ENCODE assay signal across 1 cellular context in the genomic region with DNA sequence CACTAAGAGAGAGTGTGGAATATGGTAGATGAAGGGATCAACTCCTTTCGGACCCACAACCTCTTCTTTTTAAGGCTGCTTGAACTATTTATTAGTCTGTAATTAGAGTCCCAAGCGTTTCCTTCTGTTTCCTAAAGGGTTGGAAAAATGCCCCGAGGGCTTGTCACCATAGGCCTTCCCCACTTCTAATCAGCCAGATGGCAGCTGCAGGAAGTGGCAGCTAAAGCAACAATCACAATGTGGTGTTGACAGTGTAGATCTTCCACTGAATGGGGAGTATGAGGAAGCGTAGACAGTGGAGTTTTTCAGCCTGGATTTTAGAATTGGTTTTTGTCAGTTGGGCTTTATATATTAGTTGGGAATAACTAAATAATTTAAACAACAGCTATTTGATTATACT.
TF ChIP-seq lines count a peak whose summit lies in the region.

No MANE protein-coding gene starts in this region.

TF ChIP-seq in K562, 482 proteins besides CTCF, POLR2A, EP300 and RAD21 (continued from another document):
- TF ChIP-seq, protein P1, sequence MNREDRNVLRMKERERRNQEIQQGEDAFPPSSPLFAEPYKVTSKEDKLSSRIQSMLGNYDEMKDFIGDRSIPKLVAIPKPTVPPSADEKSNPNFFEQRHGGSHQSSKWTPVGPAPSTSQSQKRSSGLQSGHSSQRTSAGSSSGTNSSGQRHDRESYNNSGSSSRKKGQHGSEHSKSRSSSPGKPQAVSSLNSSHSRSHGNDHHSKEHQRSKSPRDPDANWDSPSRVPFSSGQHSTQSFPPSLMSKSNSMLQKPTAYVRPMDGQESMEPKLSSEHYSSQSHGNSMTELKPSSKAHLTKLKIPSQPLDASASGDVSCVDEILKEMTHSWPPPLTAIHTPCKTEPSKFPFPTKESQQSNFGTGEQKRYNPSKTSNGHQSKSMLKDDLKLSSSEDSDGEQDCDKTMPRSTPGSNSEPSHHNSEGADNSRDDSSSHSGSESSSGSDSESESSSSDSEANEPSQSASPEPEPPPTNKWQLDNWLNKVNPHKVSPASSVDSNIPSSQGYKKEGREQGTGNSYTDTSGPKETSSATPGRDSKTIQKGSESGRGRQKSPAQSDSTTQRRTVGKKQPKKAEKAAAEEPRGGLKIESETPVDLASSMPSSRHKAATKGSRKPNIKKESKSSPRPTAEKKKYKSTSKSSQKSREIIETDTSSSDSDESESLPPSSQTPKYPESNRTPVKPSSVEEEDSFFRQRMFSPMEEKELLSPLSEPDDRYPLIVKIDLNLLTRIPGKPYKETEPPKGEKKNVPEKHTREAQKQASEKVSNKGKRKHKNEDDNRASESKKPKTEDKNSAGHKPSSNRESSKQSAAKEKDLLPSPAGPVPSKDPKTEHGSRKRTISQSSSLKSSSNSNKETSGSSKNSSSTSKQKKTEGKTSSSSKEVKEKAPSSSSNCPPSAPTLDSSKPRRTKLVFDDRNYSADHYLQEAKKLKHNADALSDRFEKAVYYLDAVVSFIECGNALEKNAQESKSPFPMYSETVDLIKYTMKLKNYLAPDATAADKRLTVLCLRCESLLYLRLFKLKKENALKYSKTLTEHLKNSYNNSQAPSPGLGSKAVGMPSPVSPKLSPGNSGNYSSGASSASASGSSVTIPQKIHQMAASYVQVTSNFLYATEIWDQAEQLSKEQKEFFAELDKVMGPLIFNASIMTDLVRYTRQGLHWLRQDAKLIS (CRISPR knock-in tag; IDR thresholded peaks at IDR 0.05), result no peak
- TF ChIP-seq ZSCAN32 (CRISPR knock-in tag; IDR thresholded peaks at IDR 0.05), result no peak
- TF ChIP-seq SIN3A (IDR thresholded peaks at IDR 0.05; ENCODE audit: borderline replicate concordance in 2 of 2, control insufficient read depth in 1 of 2, low read depth in 2 of 2, low read length in 2 of 2), result no peak
- TF ChIP-seq POLR2AphosphoS5 (IDR thresholded peaks at IDR 0.05; ENCODE audit: control insufficient read depth, insufficient read depth, low read depth, low read length), result no peak
- no peak for TF ChIP-seq FOXM1 (IDR thresholded peaks at IDR 0.05; ENCODE audit: low read depth)
- TF ChIP-seq FOXM1 (CRISPR knock-in tag; IDR thresholded peaks at IDR 0.05; ENCODE audit: low read depth), result no peak
- TF ChIP-seq, protein P2, sequence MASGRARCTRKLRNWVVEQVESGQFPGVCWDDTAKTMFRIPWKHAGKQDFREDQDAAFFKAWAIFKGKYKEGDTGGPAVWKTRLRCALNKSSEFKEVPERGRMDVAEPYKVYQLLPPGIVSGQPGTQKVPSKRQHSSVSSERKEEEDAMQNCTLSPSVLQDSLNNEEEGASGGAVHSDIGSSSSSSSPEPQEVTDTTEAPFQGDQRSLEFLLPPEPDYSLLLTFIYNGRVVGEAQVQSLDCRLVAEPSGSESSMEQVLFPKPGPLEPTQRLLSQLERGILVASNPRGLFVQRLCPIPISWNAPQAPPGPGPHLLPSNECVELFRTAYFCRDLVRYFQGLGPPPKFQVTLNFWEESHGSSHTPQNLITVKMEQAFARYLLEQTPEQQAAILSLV (tag; IDR thresholded peaks at IDR 0.05), result no peak
- TF ChIP-seq FOXA3 (CRISPR knock-in tag; conservative IDR thresholded peaks at IDR 0.05 in 1 of 2, IDR thresholded peaks at IDR 0.05 in 1 of 2), result peak in 1 of 2 experiments; percentile 66; a peak in 2 of 4 replicates
- TF ChIP-seq GTF2E2 (tag; IDR thresholded peaks at IDR 0.05), result no peak
- TF ChIP-seq, protein P3, sequence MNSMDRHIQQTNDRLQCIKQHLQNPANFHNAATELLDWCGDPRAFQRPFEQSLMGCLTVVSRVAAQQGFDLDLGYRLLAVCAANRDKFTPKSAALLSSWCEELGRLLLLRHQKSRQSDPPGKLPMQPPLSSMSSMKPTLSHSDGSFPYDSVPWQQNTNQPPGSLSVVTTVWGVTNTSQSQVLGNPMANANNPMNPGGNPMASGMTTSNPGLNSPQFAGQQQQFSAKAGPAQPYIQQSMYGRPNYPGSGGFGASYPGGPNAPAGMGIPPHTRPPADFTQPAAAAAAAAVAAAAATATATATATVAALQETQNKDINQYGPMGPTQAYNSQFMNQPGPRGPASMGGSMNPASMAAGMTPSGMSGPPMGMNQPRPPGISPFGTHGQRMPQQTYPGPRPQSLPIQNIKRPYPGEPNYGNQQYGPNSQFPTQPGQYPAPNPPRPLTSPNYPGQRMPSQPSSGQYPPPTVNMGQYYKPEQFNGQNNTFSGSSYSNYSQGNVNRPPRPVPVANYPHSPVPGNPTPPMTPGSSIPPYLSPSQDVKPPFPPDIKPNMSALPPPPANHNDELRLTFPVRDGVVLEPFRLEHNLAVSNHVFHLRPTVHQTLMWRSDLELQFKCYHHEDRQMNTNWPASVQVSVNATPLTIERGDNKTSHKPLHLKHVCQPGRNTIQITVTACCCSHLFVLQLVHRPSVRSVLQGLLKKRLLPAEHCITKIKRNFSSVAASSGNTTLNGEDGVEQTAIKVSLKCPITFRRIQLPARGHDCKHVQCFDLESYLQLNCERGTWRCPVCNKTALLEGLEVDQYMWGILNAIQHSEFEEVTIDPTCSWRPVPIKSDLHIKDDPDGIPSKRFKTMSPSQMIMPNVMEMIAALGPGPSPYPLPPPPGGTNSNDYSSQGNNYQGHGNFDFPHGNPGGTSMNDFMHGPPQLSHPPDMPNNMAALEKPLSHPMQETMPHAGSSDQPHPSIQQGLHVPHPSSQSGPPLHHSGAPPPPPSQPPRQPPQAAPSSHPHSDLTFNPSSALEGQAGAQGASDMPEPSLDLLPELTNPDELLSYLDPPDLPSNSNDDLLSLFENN (IDR thresholded peaks at IDR 0.05; ENCODE audit: low read depth in 2 of 2, low read length in 2 of 2), result no peak
- TF ChIP-seq HCFC1 (IDR thresholded peaks at IDR 0.05; ENCODE audit: low read depth, low read length), result no peak
- TF ChIP-seq, protein P4, sequence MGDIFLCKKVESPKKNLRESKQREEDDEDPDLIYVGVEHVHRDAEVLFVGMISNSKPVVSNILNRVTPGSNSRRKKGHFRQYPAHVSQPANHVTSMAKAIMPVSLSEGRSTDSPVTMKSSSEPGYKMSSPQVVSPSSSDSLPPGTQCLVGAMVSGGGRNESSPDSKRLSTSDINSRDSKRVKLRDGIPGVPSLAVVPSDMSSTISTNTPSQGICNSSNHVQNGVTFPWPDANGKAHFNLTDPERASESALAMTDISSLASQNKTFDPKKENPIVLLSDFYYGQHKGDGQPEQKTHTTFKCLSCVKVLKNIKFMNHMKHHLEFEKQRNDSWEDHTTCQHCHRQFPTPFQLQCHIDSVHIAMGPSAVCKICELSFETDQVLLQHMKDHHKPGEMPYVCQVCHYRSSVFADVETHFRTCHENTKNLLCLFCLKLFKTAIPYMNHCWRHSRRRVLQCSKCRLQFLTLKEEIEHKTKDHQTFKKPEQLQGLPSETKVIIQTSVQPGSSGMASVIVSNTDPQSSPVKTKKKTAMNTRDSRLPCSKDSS (IDR thresholded peaks at IDR 0.05; ENCODE audit: low read depth, partially characterized antibody), result no peak
